ENCODE assay signal across 20 cellular contexts in genomic region chr1:36956570-36956969, GRCh38.
A peak's percentile ranks its signal among the peaks of the same experiment; 100 is the strongest.
DNase-seq lines count a peak whose midpoint lies in the region; TF ChIP-seq lines count a peak whose summit lies in the region.
"Had no signal": no experiment of that assay in that cellular context is flagged by ENCODE, and none has a peak within 500 bp of the region (broad histone marks: within the 10 kb centered on the region; RNA-seq: fewer than 3 reads in every experiment).

No MANE protein-coding gene starts in this region.

- intact Hi-C loops in OCI-LY7 (cut with micrococcal nuclease; ENCODE audit: unreplicated experiment): loop anchor here (2.0 kb wide), 1 partner anchor 332 kb away; no protein-coding TSS in a partner anchor

- H3K36me3 ChIP-seq in OCI-LY7 (ENCODE audit: insufficient read depth, low read length) (no peaks in the 10 kb centered on the region), osteoblast (ENCODE audit: insufficient read depth, low read length) (no peaks in the 10 kb centered on the region)
- H3K36me3 ChIP-seq: BLaER1 treated with 17β-estradiol and CSF1 and Interleukin-3, amounts not matched to agents 10 nM and 100 nM; MG63; SJCRH30 had no signal

- CTCF ChIA-PET in OCI-LY7 (lab: Charles Lee; ENCODE audit: unreplicated experiment): interaction anchor here (0.9 kb wide), 1 partner anchor 8 kb away, joined by 3 read pairs; no protein-coding TSS in a partner anchor

- H3K79me2 ChIP-seq in OCI-LY7 (ENCODE audit: insufficient read depth, low read depth, low read length) (peaks cover 14% of the 10 kb centered on the region; the same call in 1 of the 2 replicates), osteoblast (ENCODE audit: insufficient read depth, low read length) (no peaks in the 10 kb centered on the region)

- H3K27ac ChIP-seq in OCI-LY7 (ENCODE audit: low read depth, low read length, poor library complexity, severe bottlenecking) (peak overlapping the region; percentile 99), osteoblast (ENCODE audit: low read depth, low read length) (no peak overlapping the region)
- H3K27ac ChIP-seq: BLaER1 treated with 17β-estradiol and CSF1 and Interleukin-3, amounts not matched to agents 10 nM and 100 nM; SJCRH30 had no signal

- no TSS peak for BruUV-seq in OCI-LY7 (replicated peaks; lab: Mats Ljungman, UMichigan)

- DNase-seq in NCI-H2171 treated with DMSO at 0.1 percent for 48 hours (lab: John Stamatoyannopoulos, UW) (peak; percentile 28), NCI-H2171 (lab: John Stamatoyannopoulos, UW) (no peak), NCI-H1105 (lab: John Stamatoyannopoulos, UW) (peak; percentile 14), OCI-LY7 (ENCODE audit: low spot score) (peak; percentile 60), osteoblast (ENCODE audit: insufficient read length, low spot score, missing footprints) (peak; percentile 39), SW480 (ENCODE audit: low spot score) (no peak)
- DNase-seq in stimulated activated CD4-positive, alpha-beta T cell treated with anti-CD3 and anti-CD28 coated beads, Interleukin-15, amount 100 ng/mL, for 24 hours: no peak
- DNase-seq: CD4-positive, alpha-beta T cell; DMS53; HCEC 1CT; KG1; MG63; NCI-H1417; NCI-H187; NCI-H446 treated with DMSO at 0.1 percent for 48 hours; NCI-H526; SJCRH30; T-cell had no signal

- H3K4me2 ChIP-seq in OCI-LY7 (ENCODE audit: low read length) (peak overlapping the region; percentile 55), osteoblast (ENCODE audit: insufficient read depth, low read length) (no peak overlapping the region)
- H3K4me2 ChIP-seq: GM23338 had no signal

- H3K27me3 ChIP-seq in osteoblast (ENCODE audit: insufficient read depth, low read length): no peaks in the 10 kb centered on the region
- H3K27me3 ChIP-seq: BLaER1 treated with 17β-estradiol and CSF1 and Interleukin-3, amounts not matched to agents 10 nM and 100 nM; MG63 had no signal

- H4K20me1 ChIP-seq in OCI-LY7 (ENCODE audit: insufficient read depth, low read length): no peaks in the 10 kb centered on the region
- no peaks in the 10 kb centered on the region for H4K20me1 ChIP-seq in osteoblast (ENCODE audit: insufficient read depth, low read length)

- H3K4me1 ChIP-seq in OCI-LY7 (ENCODE audit: insufficient read depth, low read length, poor library complexity, severe bottlenecking): peaks cover 73% of the 10 kb centered on the region
- H3K4me1 ChIP-seq in osteoblast (ENCODE audit: insufficient read depth, low read length): no peaks in the 10 kb centered on the region
- H3K4me1 ChIP-seq: SJCRH30 had no signal

- H3K4me3 ChIP-seq in OCI-LY7 (ENCODE audit: low read depth, low read length, poor library complexity, severe bottlenecking): no peak overlapping the region
- no peak overlapping the region for H3K4me3 ChIP-seq in osteoblast (ENCODE audit: insufficient read depth, low read length)
- H3K4me3 ChIP-seq: BLaER1 treated with 17β-estradiol and CSF1 and Interleukin-3, amounts not matched to agents 10 nM and 100 nM; GM23338; MG63; SJCRH30 had no signal

- TF ChIP-seq CTCF in OCI-LY7 (conservative IDR thresholded peaks at IDR 0.05; ENCODE audit: low read length) (no peak), osteoblast (IDR thresholded peaks at IDR 0.05; ENCODE audit: extremely low read depth, low read depth, low read length) (no peak)

- H2AFZ ChIP-seq in OCI-LY7 (ENCODE audit: low read length) (no peak overlapping the region), osteoblast (ENCODE audit: low read length) (no peak overlapping the region)
- H2AFZ ChIP-seq: GM23338 had no signal

- POLR2A ChIA-PET in OCI-LY7 (lab: Charles Lee): interaction anchor here (0.6 kb wide), 1 partner anchor 46 kb away, joined by 4 read pairs; no protein-coding TSS in a partner anchor

- H3K9me3 ChIP-seq in OCI-LY7 (ENCODE audit: low read length) (no peaks in the 10 kb centered on the region), osteoblast (ENCODE audit: low read depth, low read length) (no peaks in the 10 kb centered on the region)
- H3K9me3 ChIP-seq: BLaER1 treated with 17β-estradiol and CSF1 and Interleukin-3, amounts not matched to agents 10 nM and 100 nM; MG63; SJCRH30 had no signal

- H3K9me2 ChIP-seq in OCI-LY7 (ENCODE audit: insufficient read depth, low read length): no peaks in the 10 kb centered on the region

Comparison
In these comparisons a context has a peak if more than half of its experiments do, and no peak if none do; other contexts are left out.
1. DNase-seq: peak in NCI-H2171 treated with DMSO at 0.1 percent for 48 hours (single experiment), NCI-H1105 (single experiment), OCI-LY7 (single experiment) and osteoblast (single experiment); none in NCI-H2171 (single experiment), stimulated activated CD4-positive, alpha-beta T cell treated with anti-CD3 and anti-CD28 coated beads, Interleukin-15, amount 100 ng/mL, for 24 hours (single experiment) and SW480 (single experiment).